ENCODE assay signal across 26 cellular contexts in genomic region chr11:132184079-132184478, GRCh38.
"Had no signal": no experiment of that assay in that cellular context is flagged by ENCODE, and none has a peak within 500 bp of the region (broad histone marks: within the 10 kb centered on the region; RNA-seq: fewer than 3 reads in every experiment).

No MANE protein-coding gene starts in this region.

- H3K4me1 Mint-ChIP-seq: activated B cell treated with CpG ODN at 0.5 μM for 24 hours; activated naive CD4-positive, alpha-beta T cell treated with anti-CD3 and anti-CD28 coated beads, Interleukin-2, amount 10 ng/mL, durations not matched to agents 7 days and 5 days; activated naive CD8-positive, alpha-beta T cell treated with anti-CD3 and anti-CD28 coated beads, Interleukin-2, amount 50 U/mL, for 24 hours; central memory CD8-positive, alpha-beta T cell had no signal

- H3K9me3 Mint-ChIP-seq: activated B cell treated with CpG ODN at 0.5 μM for 24 hours; activated naive CD8-positive, alpha-beta T cell treated with anti-CD3 and anti-CD28 coated beads, Interleukin-2, amount 50 U/mL, for 24 hours had no signal

- H3K27ac Mint-ChIP-seq: activated B cell treated with CpG ODN at 0.5 μM for 24 hours; activated CD4-positive, alpha-beta memory T cell treated with anti-CD3 and anti-CD28 coated beads for 36 hours; activated naive CD4-positive, alpha-beta T cell treated with anti-CD3 and anti-CD28 coated beads, Interleukin-2, amount 10 ng/mL, durations not matched to agents 7 days and 5 days; activated naive CD8-positive, alpha-beta T cell; activated naive CD8-positive, alpha-beta T cell treated with anti-CD3 and anti-CD28 coated beads, Interleukin-2, amount 50 U/mL, for 24 hours had no signal

- H3K4me3 ChIP-seq: cardiac muscle cell, SJCRH30, SK-N-MC had no signal

- H3K27me3 Mint-ChIP-seq: activated B cell treated with CpG ODN at 0.5 μM for 24 hours; activated CD4-positive, alpha-beta memory T cell treated with anti-CD3 and anti-CD28 coated beads for 36 hours; activated naive CD4-positive, alpha-beta T cell treated with anti-CD3 and anti-CD28 coated beads, Interleukin-2, amount 10 ng/mL, durations not matched to agents 7 days and 5 days; central memory CD8-positive, alpha-beta T cell had no signal

- H3K9me3 ChIP-seq: SJCRH30 had no signal

- DNase-seq: activated B cell treated with CpG ODN at 0.5 μM for 24 hours; activated CD4-positive, alpha-beta memory T cell treated with anti-CD3 and anti-CD28 coated beads for 36 hours; activated CD4-positive, alpha-beta T cell treated with anti-CD3 and anti-CD28 coated beads for 4 hours; activated CD4-positive, alpha-beta T cell treated with anti-CD3 and anti-CD28 coated beads, Interleukin-2, amount 50 U/mL, for 1 hour; activated CD4-positive, CD25-positive, alpha-beta regulatory T cell treated with anti-CD3 and anti-CD28 coated beads, Interleukin-2, amount 50 U/mL, for 72 hours; activated CD8-positive, alpha-beta memory T cell treated with anti-CD3 and anti-CD28 coated beads, Interleukin-2, amount 50 U/mL, for 4 hours; activated effector memory CD4-positive, alpha-beta T cell treated with Interleukin-2 at 50 U/mL for 16 hours; activated naive CD4-positive, alpha-beta T cell treated with anti-CD3 and anti-CD28 coated beads, Interleukin-2, amount 10 ng/mL, durations not matched to agents 7 days and 5 days; activated naive CD8-positive, alpha-beta T cell treated with anti-CD3 and anti-CD28 coated beads, Interleukin-2, amount 50 U/mL, for 24 hours; activated T-cell treated with anti-CD3 and anti-CD28 coated beads for 4 hours; activated T-cell treated with anti-CD3 and anti-CD28 coated beads, Interleukin-2, amount 50 U/mL, for 4 hours; aorta; NCI-H1105; NCI-H1417 treated with DMSO at 0.1 percent for 48 hours; NCI-H187 treated with DMSO at 0.1 percent for 48 hours; NCI-H2081; NCI-H345; NCI-H524 treated with DMSO at 0.1 percent for 48 hours; SHP77; SJCRH30; T1000 had no signal

- H3K36me3 ChIP-seq: cardiac muscle cell, SJCRH30 had no signal

- H3K27ac ChIP-seq: cardiac muscle cell, SJCRH30, SK-N-MC had no signal

- H3K4me1 ChIP-seq: SJCRH30 had no signal

- H3K27me3 ChIP-seq: SJCRH30 had no signal

- H3K4me3 Mint-ChIP-seq: activated B cell treated with CpG ODN at 0.5 μM for 24 hours; activated CD4-positive, alpha-beta memory T cell treated with anti-CD3 and anti-CD28 coated beads for 36 hours; activated naive CD4-positive, alpha-beta T cell treated with anti-CD3 and anti-CD28 coated beads, Interleukin-2, amount 10 ng/mL, durations not matched to agents 7 days and 5 days; activated naive CD8-positive, alpha-beta T cell; activated naive CD8-positive, alpha-beta T cell treated with anti-CD3 and anti-CD28 coated beads, Interleukin-2, amount 50 U/mL, for 24 hours; activated T-cell treated with anti-CD3 and anti-CD28 coated beads, Interleukin-2, amount 50 U/mL, for 4 hours; central memory CD8-positive, alpha-beta T cell had no signal

- H3K36me3 Mint-ChIP-seq: activated CD4-positive, alpha-beta memory T cell treated with anti-CD3 and anti-CD28 coated beads for 36 hours; activated naive CD4-positive, alpha-beta T cell treated with anti-CD3 and anti-CD28 coated beads, Interleukin-2, amount 10 ng/mL, durations not matched to agents 7 days and 5 days; activated naive CD8-positive, alpha-beta T cell had no signal

- ATAC-seq: activated naive CD8-positive, alpha-beta T cell treated with anti-CD3 and anti-CD28 coated beads, Interleukin-2, amount 50 U/mL, for 24 hours; activated T-cell treated with anti-CD3 and anti-CD28 coated beads, Interleukin-2, amount 50 U/mL, for 4 hours; Panc1 had no signal
